15 cellular contexts compared by ENCODE assay signal in the genomic region with DNA sequence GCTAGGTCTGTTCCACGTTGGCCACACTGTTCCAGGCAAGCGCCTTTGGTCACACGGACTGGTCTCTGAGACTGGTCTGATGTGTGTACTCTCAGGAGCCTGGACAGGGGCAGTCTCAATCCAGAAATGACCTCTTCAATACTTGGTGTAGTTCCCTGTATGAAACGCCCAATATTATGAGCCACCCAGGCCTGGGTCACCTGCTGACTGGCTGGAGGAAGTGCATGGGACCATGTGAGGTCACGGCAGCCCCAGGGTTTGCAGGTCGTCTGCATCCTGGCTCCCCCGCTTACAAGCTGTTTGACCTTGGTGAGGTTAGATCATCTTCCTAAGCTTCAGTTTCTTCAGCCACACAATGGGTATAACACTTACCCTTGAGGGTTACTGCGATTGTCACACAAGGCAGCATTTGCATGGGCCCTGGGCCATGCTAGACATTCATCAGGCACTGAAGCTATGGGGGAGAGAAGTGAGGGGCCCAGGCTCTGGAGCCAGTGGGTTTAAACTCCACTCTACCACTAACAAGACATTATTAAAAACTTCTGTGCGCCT.
"Had no signal": no experiment of that assay in that cellular context is flagged by ENCODE, and none has a peak within 500 bp of the region (broad histone marks: within the 10 kb centered on the region; RNA-seq: fewer than 3 reads in every experiment).

No MANE protein-coding gene starts in this region.

- H3K27ac ChIP-seq: lower lobe of right lung, pancreas had no signal

- H3K9me3 Mint-ChIP-seq: activated CD4-positive, alpha-beta memory T cell treated with anti-CD3 and anti-CD28 coated beads for 36 hours; effector memory CD8-positive, alpha-beta T cell; naive thymus-derived CD8-positive, alpha-beta T cell; stimulated activated naive B cell treated with anti-CD40 and anti-IgM and Interleukin-4, amounts not matched to agents 10 μg/mL and 1 μg/mL and 100 μg/mL, for 72 hours; WTC11 had no signal

- H3K27me3 ChIP-seq: pancreas had no signal

- DNase-seq: activated CD4-positive, alpha-beta memory T cell treated with anti-CD3 and anti-CD28 coated beads for 36 hours; activated CD4-positive, alpha-beta T cell treated with anti-CD3 and anti-CD28 coated beads for 4 hours; dermis blood vessel endothelial cell; effector memory CD8-positive, alpha-beta T cell; foreskin fibroblast; left cardiac atrium; lower lobe of right lung; naive thymus-derived CD8-positive, alpha-beta T cell; stimulated activated CD4-positive, alpha-beta T cell treated with anti-CD3 and anti-CD28 coated beads, Interleukin-4, amount 100 ng/mL, for 4 hours; stimulated activated naive B cell treated with anti-CD40 and anti-IgM and Interleukin-4, amounts not matched to agents 10 μg/mL and 1 μg/mL and 100 μg/mL, for 72 hours had no signal

- H3K9me3 ChIP-seq: lower lobe of right lung, pancreas had no signal

- H3K27me3 Mint-ChIP-seq: activated naive CD8-positive, alpha-beta T cell; stimulated activated naive B cell treated with anti-CD40 and anti-IgM and Interleukin-4, amounts not matched to agents 10 μg/mL and 1 μg/mL and 100 μg/mL, for 72 hours had no signal

- H3K27ac Mint-ChIP-seq: activated CD4-positive, alpha-beta memory T cell treated with anti-CD3 and anti-CD28 coated beads for 36 hours; activated naive CD8-positive, alpha-beta T cell; effector memory CD8-positive, alpha-beta T cell had no signal

- H3K36me3 Mint-ChIP-seq: activated CD4-positive, alpha-beta memory T cell treated with anti-CD3 and anti-CD28 coated beads for 36 hours; activated naive CD8-positive, alpha-beta T cell; naive thymus-derived CD8-positive, alpha-beta T cell; WTC11 had no signal

- H3K36me3 ChIP-seq: lower lobe of right lung, pancreas had no signal

- H3K4me3 Mint-ChIP-seq: activated CD4-positive, alpha-beta memory T cell treated with anti-CD3 and anti-CD28 coated beads for 36 hours; activated naive CD8-positive, alpha-beta T cell; effector memory CD8-positive, alpha-beta T cell; naive thymus-derived CD8-positive, alpha-beta T cell; stimulated activated naive B cell treated with anti-CD40 and anti-IgM and Interleukin-4, amounts not matched to agents 10 μg/mL and 1 μg/mL and 100 μg/mL, for 72 hours; WTC11 had no signal

- H3K4me3 ChIP-seq: lower lobe of right lung, pancreas, smooth muscle cell had no signal

- H3K4me2 ChIP-seq: smooth muscle cell had no signal

- ATAC-seq: effector memory CD8-positive, alpha-beta T cell; left cardiac atrium; lower lobe of right lung; naive thymus-derived CD8-positive, alpha-beta T cell; sciatic nerve; stimulated activated naive B cell treated with anti-CD40 and anti-IgM and Interleukin-4, amounts not matched to agents 10 μg/mL and 1 μg/mL and 100 μg/mL, for 72 hours; WTC11 had no signal
